In the genomic region with DNA sequence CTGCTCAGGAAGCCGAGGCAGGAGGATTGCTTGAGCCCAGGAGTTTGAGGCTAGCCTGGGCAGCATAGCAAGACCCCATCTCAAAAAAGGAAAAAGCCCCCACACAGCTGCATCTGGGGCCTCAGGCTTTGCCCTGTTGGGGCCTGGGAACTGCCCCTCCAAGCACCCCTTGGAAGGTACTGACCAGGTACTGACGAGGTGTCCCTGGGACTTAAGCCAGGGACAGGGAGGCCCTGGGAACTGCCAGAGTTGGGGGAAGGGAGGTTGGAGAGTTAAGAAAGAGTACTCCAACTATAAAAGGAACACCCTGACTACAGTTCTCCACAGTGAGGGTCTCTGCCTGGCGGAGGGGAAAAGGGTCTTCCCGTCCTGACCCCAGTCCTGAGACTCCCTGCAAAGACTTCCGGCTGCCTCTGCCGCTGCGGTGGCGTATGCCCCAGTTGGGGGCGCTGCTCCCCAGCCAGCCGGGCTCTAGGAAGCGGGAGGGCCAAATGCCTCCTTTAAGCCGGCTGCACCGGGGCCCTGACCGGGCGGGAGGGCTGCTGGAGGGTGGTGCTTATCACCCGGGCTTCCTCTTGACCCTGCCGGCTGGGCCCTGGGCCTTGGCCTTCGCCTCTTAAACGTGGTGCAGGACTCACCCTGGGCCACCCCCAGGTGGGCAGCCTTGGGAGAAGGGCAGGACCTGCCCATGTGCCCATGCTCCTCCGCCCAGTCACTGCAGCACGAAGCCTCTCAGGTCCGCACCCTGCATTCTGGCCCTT, we compare ENCODE assay signal across 1 cellular context.
TF ChIP-seq lines count a peak whose summit lies in the region.

No MANE protein-coding gene starts in this region.

TF ChIP-seq in K562, 482 proteins besides CTCF, POLR2A, EP300 and RAD21 (continued from another document and continues in another):
- TF ChIP-seq, protein P1, sequence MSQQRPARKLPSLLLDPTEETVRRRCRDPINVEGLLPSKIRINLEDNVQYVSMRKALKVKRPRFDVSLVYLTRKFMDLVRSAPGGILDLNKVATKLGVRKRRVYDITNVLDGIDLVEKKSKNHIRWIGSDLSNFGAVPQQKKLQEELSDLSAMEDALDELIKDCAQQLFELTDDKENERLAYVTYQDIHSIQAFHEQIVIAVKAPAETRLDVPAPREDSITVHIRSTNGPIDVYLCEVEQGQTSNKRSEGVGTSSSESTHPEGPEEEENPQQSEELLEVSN (IDR thresholded peaks at IDR 0.05; ENCODE audit: borderline replicate concordance in 1 of 2, extremely low read depth in 1 of 2, insufficient read depth in 1 of 2, insufficient read length in 1 of 2, low read depth in 1 of 2, low read length in 1 of 2, poor library complexity in 1 of 2, severe bottlenecking in 1 of 2) = peak in 1 of 2 experiments; percentile 68
- no peak for TF ChIP-seq SMAD2 (IDR thresholded peaks at IDR 0.05; ENCODE audit: low read depth, low read length)
- TF ChIP-seq, protein P2, sequence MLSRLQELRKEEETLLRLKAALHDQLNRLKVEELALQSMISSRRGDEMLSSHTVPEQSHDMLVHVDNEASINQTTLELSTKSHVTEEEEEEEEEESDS (CRISPR knock-in tag; IDR thresholded peaks at IDR 0.05) = no peak
- peak; percentile 52; the same call in 1 of the 2 replicates for TF ChIP-seq ZBTB7A (IDR thresholded peaks at IDR 0.05; ENCODE audit: borderline replicate concordance, control insufficient read depth, low read depth, low read length)
- TF ChIP-seq, protein P3, sequence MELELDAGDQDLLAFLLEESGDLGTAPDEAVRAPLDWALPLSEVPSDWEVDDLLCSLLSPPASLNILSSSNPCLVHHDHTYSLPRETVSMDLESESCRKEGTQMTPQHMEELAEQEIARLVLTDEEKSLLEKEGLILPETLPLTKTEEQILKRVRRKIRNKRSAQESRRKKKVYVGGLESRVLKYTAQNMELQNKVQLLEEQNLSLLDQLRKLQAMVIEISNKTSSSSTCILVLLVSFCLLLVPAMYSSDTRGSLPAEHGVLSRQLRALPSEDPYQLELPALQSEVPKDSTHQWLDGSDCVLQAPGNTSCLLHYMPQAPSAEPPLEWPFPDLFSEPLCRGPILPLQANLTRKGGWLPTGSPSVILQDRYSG (tag; conservative IDR thresholded peaks at IDR 0.05; ENCODE audit: low read depth) = no peak
- TF ChIP-seq KDM2B (CRISPR knock-in tag; IDR thresholded peaks at IDR 0.05) = no peak
- TF ChIP-seq MXD1 (CRISPR knock-in tag; IDR thresholded peaks at IDR 0.05; ENCODE audit: borderline replicate concordance, poor library complexity, severe bottlenecking) = no peak
- TF ChIP-seq, protein P4, sequence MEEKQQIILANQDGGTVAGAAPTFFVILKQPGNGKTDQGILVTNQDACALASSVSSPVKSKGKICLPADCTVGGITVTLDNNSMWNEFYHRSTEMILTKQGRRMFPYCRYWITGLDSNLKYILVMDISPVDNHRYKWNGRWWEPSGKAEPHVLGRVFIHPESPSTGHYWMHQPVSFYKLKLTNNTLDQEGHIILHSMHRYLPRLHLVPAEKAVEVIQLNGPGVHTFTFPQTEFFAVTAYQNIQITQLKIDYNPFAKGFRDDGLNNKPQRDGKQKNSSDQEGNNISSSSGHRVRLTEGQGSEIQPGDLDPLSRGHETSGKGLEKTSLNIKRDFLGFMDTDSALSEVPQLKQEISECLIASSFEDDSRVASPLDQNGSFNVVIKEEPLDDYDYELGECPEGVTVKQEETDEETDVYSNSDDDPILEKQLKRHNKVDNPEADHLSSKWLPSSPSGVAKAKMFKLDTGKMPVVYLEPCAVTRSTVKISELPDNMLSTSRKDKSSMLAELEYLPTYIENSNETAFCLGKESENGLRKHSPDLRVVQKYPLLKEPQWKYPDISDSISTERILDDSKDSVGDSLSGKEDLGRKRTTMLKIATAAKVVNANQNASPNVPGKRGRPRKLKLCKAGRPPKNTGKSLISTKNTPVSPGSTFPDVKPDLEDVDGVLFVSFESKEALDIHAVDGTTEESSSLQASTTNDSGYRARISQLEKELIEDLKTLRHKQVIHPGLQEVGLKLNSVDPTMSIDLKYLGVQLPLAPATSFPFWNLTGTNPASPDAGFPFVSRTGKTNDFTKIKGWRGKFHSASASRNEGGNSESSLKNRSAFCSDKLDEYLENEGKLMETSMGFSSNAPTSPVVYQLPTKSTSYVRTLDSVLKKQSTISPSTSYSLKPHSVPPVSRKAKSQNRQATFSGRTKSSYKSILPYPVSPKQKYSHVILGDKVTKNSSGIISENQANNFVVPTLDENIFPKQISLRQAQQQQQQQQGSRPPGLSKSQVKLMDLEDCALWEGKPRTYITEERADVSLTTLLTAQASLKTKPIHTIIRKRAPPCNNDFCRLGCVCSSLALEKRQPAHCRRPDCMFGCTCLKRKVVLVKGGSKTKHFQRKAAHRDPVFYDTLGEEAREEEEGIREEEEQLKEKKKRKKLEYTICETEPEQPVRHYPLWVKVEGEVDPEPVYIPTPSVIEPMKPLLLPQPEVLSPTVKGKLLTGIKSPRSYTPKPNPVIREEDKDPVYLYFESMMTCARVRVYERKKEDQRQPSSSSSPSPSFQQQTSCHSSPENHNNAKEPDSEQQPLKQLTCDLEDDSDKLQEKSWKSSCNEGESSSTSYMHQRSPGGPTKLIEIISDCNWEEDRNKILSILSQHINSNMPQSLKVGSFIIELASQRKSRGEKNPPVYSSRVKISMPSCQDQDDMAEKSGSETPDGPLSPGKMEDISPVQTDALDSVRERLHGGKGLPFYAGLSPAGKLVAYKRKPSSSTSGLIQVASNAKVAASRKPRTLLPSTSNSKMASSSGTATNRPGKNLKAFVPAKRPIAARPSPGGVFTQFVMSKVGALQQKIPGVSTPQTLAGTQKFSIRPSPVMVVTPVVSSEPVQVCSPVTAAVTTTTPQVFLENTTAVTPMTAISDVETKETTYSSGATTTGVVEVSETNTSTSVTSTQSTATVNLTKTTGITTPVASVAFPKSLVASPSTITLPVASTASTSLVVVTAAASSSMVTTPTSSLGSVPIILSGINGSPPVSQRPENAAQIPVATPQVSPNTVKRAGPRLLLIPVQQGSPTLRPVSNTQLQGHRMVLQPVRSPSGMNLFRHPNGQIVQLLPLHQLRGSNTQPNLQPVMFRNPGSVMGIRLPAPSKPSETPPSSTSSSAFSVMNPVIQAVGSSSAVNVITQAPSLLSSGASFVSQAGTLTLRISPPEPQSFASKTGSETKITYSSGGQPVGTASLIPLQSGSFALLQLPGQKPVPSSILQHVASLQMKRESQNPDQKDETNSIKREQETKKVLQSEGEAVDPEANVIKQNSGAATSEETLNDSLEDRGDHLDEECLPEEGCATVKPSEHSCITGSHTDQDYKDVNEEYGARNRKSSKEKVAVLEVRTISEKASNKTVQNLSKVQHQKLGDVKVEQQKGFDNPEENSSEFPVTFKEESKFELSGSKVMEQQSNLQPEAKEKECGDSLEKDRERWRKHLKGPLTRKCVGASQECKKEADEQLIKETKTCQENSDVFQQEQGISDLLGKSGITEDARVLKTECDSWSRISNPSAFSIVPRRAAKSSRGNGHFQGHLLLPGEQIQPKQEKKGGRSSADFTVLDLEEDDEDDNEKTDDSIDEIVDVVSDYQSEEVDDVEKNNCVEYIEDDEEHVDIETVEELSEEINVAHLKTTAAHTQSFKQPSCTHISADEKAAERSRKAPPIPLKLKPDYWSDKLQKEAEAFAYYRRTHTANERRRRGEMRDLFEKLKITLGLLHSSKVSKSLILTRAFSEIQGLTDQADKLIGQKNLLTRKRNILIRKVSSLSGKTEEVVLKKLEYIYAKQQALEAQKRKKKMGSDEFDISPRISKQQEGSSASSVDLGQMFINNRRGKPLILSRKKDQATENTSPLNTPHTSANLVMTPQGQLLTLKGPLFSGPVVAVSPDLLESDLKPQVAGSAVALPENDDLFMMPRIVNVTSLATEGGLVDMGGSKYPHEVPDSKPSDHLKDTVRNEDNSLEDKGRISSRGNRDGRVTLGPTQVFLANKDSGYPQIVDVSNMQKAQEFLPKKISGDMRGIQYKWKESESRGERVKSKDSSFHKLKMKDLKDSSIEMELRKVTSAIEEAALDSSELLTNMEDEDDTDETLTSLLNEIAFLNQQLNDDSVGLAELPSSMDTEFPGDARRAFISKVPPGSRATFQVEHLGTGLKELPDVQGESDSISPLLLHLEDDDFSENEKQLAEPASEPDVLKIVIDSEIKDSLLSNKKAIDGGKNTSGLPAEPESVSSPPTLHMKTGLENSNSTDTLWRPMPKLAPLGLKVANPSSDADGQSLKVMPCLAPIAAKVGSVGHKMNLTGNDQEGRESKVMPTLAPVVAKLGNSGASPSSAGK (IDR thresholded peaks at IDR 0.05) = peak; percentile 55
- TF ChIP-seq RB1 (IDR thresholded peaks at IDR 0.05; ENCODE audit: low read depth) = peak; percentile 91
- TF ChIP-seq SMAD1 (IDR thresholded peaks at IDR 0.05; ENCODE audit: low read depth, low read length, partially characterized antibody) = no peak
- TF ChIP-seq ZNF197 (CRISPR knock-in tag; IDR thresholded peaks at IDR 0.05; ENCODE audit: low read depth) = no peak
- TF ChIP-seq OTX1 (CRISPR knock-in tag; IDR thresholded peaks at IDR 0.05) = no peak
- no peak for TF ChIP-seq NR4A1 (CRISPR knock-in tag; IDR thresholded peaks at IDR 0.05)
- TF ChIP-seq NR4A1 (tag; IDR thresholded peaks at IDR 0.05) = no peak
- no peak for TF ChIP-seq ZNF75A (CRISPR knock-in tag; IDR thresholded peaks at IDR 0.05)
- TF ChIP-seq PRMT5 (CRISPR knock-in tag; IDR thresholded peaks at IDR 0.05) = no peak
- TF ChIP-seq, protein P5, sequence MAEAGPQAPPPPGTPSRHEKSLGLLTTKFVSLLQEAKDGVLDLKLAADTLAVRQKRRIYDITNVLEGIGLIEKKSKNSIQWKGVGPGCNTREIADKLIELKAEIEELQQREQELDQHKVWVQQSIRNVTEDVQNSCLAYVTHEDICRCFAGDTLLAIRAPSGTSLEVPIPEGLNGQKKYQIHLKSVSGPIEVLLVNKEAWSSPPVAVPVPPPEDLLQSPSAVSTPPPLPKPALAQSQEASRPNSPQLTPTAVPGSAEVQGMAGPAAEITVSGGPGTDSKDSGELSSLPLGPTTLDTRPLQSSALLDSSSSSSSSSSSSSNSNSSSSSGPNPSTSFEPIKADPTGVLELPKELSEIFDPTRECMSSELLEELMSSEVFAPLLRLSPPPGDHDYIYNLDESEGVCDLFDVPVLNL (CRISPR knock-in tag; IDR thresholded peaks at IDR 0.05; ENCODE audit: low read depth) = no peak
- TF ChIP-seq SREBF1 (IDR thresholded peaks at IDR 0.05; ENCODE audit: borderline replicate concordance, low read depth, low read length) = no peak
- peak; percentile 71 for TF ChIP-seq HMGN3 (IDR thresholded peaks at IDR 0.05; ENCODE audit: borderline replicate concordance, extremely low read depth, insufficient read length, low read depth, low read length)
- TF ChIP-seq NR3C1 (CRISPR knock-in tag; IDR thresholded peaks at IDR 0.05) = no peak
- TF ChIP-seq RBM25 (IDR thresholded peaks at IDR 0.05; ENCODE audit: low read depth, low read length, severe bottlenecking) = no peak
- TF ChIP-seq DDX20 (tag; IDR thresholded peaks at IDR 0.05; ENCODE audit: low read depth) = no peak
- no peak for TF ChIP-seq PTTG1 (tag; IDR thresholded peaks at IDR 0.05; ENCODE audit: low read depth)
- TF ChIP-seq RBM34 (IDR thresholded peaks at IDR 0.05; ENCODE audit: borderline replicate concordance, insufficient read depth, low read length) = no peak
- peak; percentile 53; the same call in 1 of the 2 replicates for TF ChIP-seq AFF4 (CRISPR knock-in tag; IDR thresholded peaks at IDR 0.05)
- no peak for TF ChIP-seq CHD2 (IDR thresholded peaks at IDR 0.05; ENCODE audit: low read depth, low read length)
- no peak for TF ChIP-seq HIVEP1 (CRISPR knock-in tag; IDR thresholded peaks at IDR 0.05)
- TF ChIP-seq YY1 (IDR thresholded peaks at IDR 0.05; ENCODE audit: borderline replicate concordance in 1 of 3, control insufficient read depth in 1 of 3, extremely low read depth in 1 of 3, insufficient read depth in 3 of 3, insufficient read length in 1 of 3, insufficient replicate concordance in 2 of 3, low read depth in 1 of 3, low read length in 2 of 3) = peak in 2 of 3 experiments; percentile 34 to 39
- peak; percentile 69 for TF ChIP-seq GABPA (tag; conservative IDR thresholded peaks at IDR 0.05; ENCODE audit: low read depth)
- TF ChIP-seq SIN3A (IDR thresholded peaks at IDR 0.05; ENCODE audit: borderline replicate concordance in 2 of 2, control insufficient read depth in 1 of 2, low read depth in 2 of 2, low read length in 2 of 2) = no peak
- TF ChIP-seq MEIS2 (IDR thresholded peaks at IDR 0.05; ENCODE audit: partially characterized antibody) = no peak
- TF ChIP-seq, protein P6, sequence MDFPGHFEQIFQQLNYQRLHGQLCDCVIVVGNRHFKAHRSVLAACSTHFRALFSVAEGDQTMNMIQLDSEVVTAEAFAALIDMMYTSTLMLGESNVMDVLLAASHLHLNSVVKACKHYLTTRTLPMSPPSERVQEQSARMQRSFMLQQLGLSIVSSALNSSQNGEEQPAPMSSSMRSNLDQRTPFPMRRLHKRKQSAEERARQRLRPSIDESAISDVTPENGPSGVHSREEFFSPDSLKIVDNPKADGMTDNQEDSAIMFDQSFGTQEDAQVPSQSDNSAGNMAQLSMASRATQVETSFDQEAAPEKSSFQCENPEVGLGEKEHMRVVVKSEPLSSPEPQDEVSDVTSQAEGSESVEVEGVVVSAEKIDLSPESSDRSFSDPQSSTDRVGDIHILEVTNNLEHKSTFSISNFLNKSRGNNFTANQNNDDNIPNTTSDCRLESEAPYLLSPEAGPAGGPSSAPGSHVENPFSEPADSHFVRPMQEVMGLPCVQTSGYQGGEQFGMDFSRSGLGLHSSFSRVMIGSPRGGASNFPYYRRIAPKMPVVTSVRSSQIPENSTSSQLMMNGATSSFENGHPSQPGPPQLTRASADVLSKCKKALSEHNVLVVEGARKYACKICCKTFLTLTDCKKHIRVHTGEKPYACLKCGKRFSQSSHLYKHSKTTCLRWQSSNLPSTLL (IDR thresholded peaks at IDR 0.05) = no peak
- TF ChIP-seq NFIC (IDR thresholded peaks at IDR 0.05) = peak; percentile 23; the same call in 1 of the 2 replicates
- no peak for TF ChIP-seq ZNF561 (CRISPR knock-in tag; conservative IDR thresholded peaks at IDR 0.05)
